ENCODE assay signal across 9 cellular contexts in the genomic region with DNA sequence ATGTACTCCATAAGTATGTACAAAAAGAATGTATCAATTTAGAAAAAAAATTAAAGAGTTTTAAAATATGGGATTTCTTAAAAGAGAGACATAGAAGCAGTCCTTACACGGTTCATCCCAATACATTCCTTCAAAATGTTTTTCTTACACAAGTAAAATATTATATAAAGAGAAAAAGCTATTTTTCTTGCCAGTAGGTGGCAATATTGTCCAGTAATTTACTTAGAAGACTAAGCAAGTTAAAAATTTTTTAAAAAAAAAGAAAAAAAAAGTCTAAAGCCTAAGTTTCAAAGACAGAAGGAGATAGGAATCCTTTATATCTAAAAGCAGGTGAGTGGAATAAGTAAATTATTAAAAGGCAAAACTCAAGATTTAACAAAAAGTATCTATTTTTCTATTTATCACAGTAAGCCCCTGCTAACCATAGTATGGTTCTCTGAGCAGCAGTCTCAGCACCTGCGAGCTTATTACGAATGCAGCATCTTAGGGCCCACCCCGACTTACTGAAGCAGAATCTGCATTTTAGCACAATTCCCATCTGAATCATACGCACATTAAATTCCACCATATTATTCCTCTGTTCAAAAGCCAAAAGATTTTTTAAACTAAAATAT.
DNase-seq lines count a peak whose midpoint lies in the region; ATAC-seq and TF ChIP-seq lines count a peak whose summit lies in the region.
"Had no signal": no experiment of that assay in that cellular context is flagged by ENCODE, and none has a peak within 500 bp of the region (broad histone marks: within the 10 kb centered on the region; RNA-seq: fewer than 3 reads in every experiment).

No MANE protein-coding gene starts in this region.

- H3F3A ChIP-seq in MM.1S (ENCODE audit: insufficient read depth, low read length), result no peaks in the 10 kb centered on the region

- no peak overlapping the region for H3K9ac ChIP-seq in MM.1S (ENCODE audit: low read length)

- DNase-seq in GM03348 (ENCODE audit: low spot score), result peak; percentile 35
- peak; percentile 80 for DNase-seq in MM.1S
- DNase-seq in astrocyte of the cerebellum (ENCODE audit: low read depth), result peak; percentile 57
- peak; percentile 60 to 74 for DNase-seq in lung microvascular endothelial cell (ENCODE audit: low read depth in 2 of 2)
- DNase-seq in COLO668 (lab: John Stamatoyannopoulos, UW; ENCODE audit: unreplicated experiment), result no peak

- H3K4me3 ChIP-seq in MM.1S (ENCODE audit: low read length), result no peak overlapping the region
- H3K4me3 ChIP-seq in astrocyte of the cerebellum (ENCODE audit: low read depth, low read length), result no peak overlapping the region

- H3K9me3 ChIP-seq in MM.1S (replicated peaks; ENCODE audit: insufficient read depth, low read length), result no peaks in the 10 kb centered on the region

- ATAC-seq in GM19023 (IDR thresholded peaks at IDR 0.05; ENCODE audit: unreplicated experiment) (no peak), HG03457 (IDR thresholded peaks at IDR 0.05; ENCODE audit: unreplicated experiment) (no peak)
- ATAC-seq in activated CD4-positive, CD25-positive, alpha-beta regulatory T cell treated with anti-CD3 and anti-CD28 coated beads, Interleukin-2, amount 50 U/mL, for 24 hours, result no peak
- ATAC-seq: naive thymus-derived CD8-positive, alpha-beta T cell had no signal

- H4K20me1 ChIP-seq in MM.1S (ENCODE audit: insufficient read depth, low read length), result no peaks in the 10 kb centered on the region

- no peaks in the 10 kb centered on the region for H3K9me2 ChIP-seq in MM.1S (replicated peaks; ENCODE audit: insufficient read depth, low read length)

- H3K79me2 ChIP-seq in MM.1S (ENCODE audit: low read length), result no peaks in the 10 kb centered on the region

- in situ Hi-C loops in astrocyte of the cerebellum (cut with HindIII; ENCODE audit: low sequenced_read_pairs), result loop anchor here (5.0 to 25.0 kb wide), 3 partner anchors 56 to 444 kb away; no protein-coding TSS in a partner anchor

- H3K4me1 ChIP-seq in MM.1S (ENCODE audit: low read length), result no peaks in the 10 kb centered on the region

- no peak overlapping the region for H2AFZ ChIP-seq in MM.1S (ENCODE audit: low read length)

- TF ChIP-seq CTCF in MM.1S (IDR thresholded peaks at IDR 0.05; ENCODE audit: low read length) (peak; percentile 47), astrocyte of the cerebellum (IDR thresholded peaks at IDR 0.05; ENCODE audit: low read depth, low read length, missing control alignments) (no peak)

- H3K27me3 ChIP-seq in MM.1S (replicated peaks; ENCODE audit: insufficient read depth, low read length), result no peaks in the 10 kb centered on the region

- no peak overlapping the region for H3K27ac ChIP-seq in MM.1S (ENCODE audit: low read length)

- H3K36me3 ChIP-seq in MM.1S (replicated peaks; ENCODE audit: insufficient read depth, low read length), result no peaks in the 10 kb centered on the region

- H3K4me2 ChIP-seq in MM.1S (ENCODE audit: low read depth, low read length), result no peak overlapping the region
